8 cellular contexts compared by ENCODE assay signal in genomic region chr2:39696838-39697237, GRCh38. TPM values are rescaled to one million over a fixed set of nuclear protein-coding genes. Genes with fewer than 3 reads are reported as not detected.
A peak's percentile ranks its signal among the peaks of the same experiment; 100 is the strongest.
DNase-seq lines count a peak whose midpoint lies in the region; ATAC-seq and TF ChIP-seq lines count a peak whose summit lies in the region.

No MANE protein-coding gene starts in this region.

- RAD21 ChIA-PET in HCT116 (lab: Charles Lee; ENCODE audit: low non-redundant PET in 1 of 2, low total read pairs in 2 of 2, uncharacterized antibody in 2 of 2, unreplicated experiment in 2 of 2) = interaction anchor here in 1 of 2 experiments (1.0 kb wide), 1 partner anchor 317 kb away, joined by 3 read pairs; no protein-coding TSS in a partner anchor

- WGBS in H9 (ENCODE audit: extremely low coverage, insufficient read length, low lambda C conversion rate) = no CpG with 5 or more reads among the region's 1 CpG

- no peak overlapping the region for H2BK12ac ChIP-seq in H9 (ENCODE audit: insufficient read length, low read depth, low read length)

- H3K79me2 ChIP-seq in HCT116 (ENCODE audit: insufficient read depth, low read length) (no peaks in the 10 kb centered on the region), H9 (ENCODE audit: insufficient read depth, low read length) (no peaks in the 10 kb centered on the region)

- no peaks in the 10 kb centered on the region for H4K20me1 ChIP-seq in HCT116 (ENCODE audit: insufficient read depth)
- no peaks in the 10 kb centered on the region for H4K20me1 ChIP-seq in H9 (ENCODE audit: control insufficient read depth, insufficient read depth, insufficient read length)

- CTCF ChIA-PET in HCT116 (lab: Charles Lee) = interaction anchor here (0.9 to 3.2 kb wide), 3 partner anchors 9 to 749 kb away, joined by 3 to 20 read pairs (median 4); no protein-coding TSS in a partner anchor

- no peaks in the 10 kb centered on the region for H3K79me1 ChIP-seq in H9 (ENCODE audit: insufficient read depth, low read depth, low read length, poor library complexity, severe bottlenecking)

- H3K14ac ChIP-seq in H9 (ENCODE audit: insufficient read depth, low read length) = no peak overlapping the region

- H3K27ac Mint-ChIP-seq in glutamatergic neuron (ENCODE audit: unreplicated experiment) = peak overlapping the region; percentile 26
- no peak overlapping the region; a peak in 1 of 7 replicates for H3K27ac Mint-ChIP-seq in H9

- no peak overlapping the region for H4K8ac ChIP-seq in H9 (replicated peaks; ENCODE audit: insufficient read length, low read depth, low read length)

- H2AK5ac ChIP-seq in H9 (ENCODE audit: insufficient read length, low read length) = no peak overlapping the region

- H3K4me1 Mint-ChIP-seq in glutamatergic neuron (ENCODE audit: low read depth, unreplicated experiment) (peaks cover 15% of the 10 kb centered on the region), H9 (peaks cover 4 to 5% of the 10 kb centered on the region in 2 experiments)
- H3K4me1 Mint-ChIP-seq in activated T-cell treated with anti-CD3 and anti-CD28 coated beads, Interleukin-2, amount 50 U/mL, for 4 hours (ENCODE audit: low read depth) = no peaks in the 10 kb centered on the region

- no peak overlapping the region for H3K56ac ChIP-seq in H9 (ENCODE audit: insufficient read length, low read depth, low read length)

- no peak overlapping the region for H2BK15ac ChIP-seq in H9 (ENCODE audit: low read depth, low read length)

- H3K36me3 ChIP-seq in HCT116 (ENCODE audit: control insufficient read depth in 1 of 2, insufficient read depth in 2 of 2, low read length in 2 of 2) = no peaks in the 10 kb centered on the region
- H3K36me3 ChIP-seq in stomach smooth muscle (ENCODE audit: control insufficient read depth in 2 of 2, insufficient read depth in 2 of 2, low read length in 2 of 2) = no peaks in the 10 kb centered on the region

- H3K4me1 ChIP-seq in HCT116 (ENCODE audit: control insufficient read depth in 1 of 2, insufficient read depth in 2 of 2, low read length in 2 of 2) (no peaks in the 10 kb centered on the region), stomach smooth muscle (ENCODE audit: control insufficient read depth, insufficient read depth, low read length) (peaks cover 14% of the 10 kb centered on the region), H9 (ENCODE audit: insufficient read depth, low read length) (no peaks in the 10 kb centered on the region; the same call in 1 of the 2 replicates)

- H3K18ac ChIP-seq in H9 (ENCODE audit: insufficient read length, low read depth, low read length) = no peak overlapping the region

- H2BK20ac ChIP-seq in H9 (ENCODE audit: low read depth, low read length, poor library complexity, severe bottlenecking) = no peak overlapping the region

- H3K27me3 Mint-ChIP-seq in glutamatergic neuron (ENCODE audit: unreplicated experiment) = peaks cover 4% of the 10 kb centered on the region
- no peaks in the 10 kb centered on the region for H3K27me3 Mint-ChIP-seq in H9 (ENCODE audit: low read depth)
- H3K27me3 Mint-ChIP-seq in activated T-cell treated with anti-CD3 and anti-CD28 coated beads, Interleukin-2, amount 50 U/mL, for 4 hours (ENCODE audit: low read depth) = peaks cover 19% of the 10 kb centered on the region

- TF ChIP-seq CTCF in HCT116 (IDR thresholded peaks at IDR 0.05 in 2 of 3, conservative IDR thresholded peaks at IDR 0.05 in 1 of 3; ENCODE audit: borderline replicate concordance in 1 of 3, insufficient read depth in 1 of 3, low read depth in 2 of 3, low read length in 2 of 3) (peak; percentile 11 to 32 (median 23); a peak in 3 of 6 replicates), glutamatergic neuron (IDR thresholded peaks at IDR 0.05; ENCODE audit: partially characterized antibody, unreplicated experiment) (no peak), GM20000 (IDR thresholded peaks at IDR 0.05; ENCODE audit: extremely low read depth, missing control alignments) (no peak), H9 (conservative IDR thresholded peaks at IDR 0.05) (no peak)

- H3K4ac ChIP-seq in H9 (ENCODE audit: low read depth, low read length) = no peak overlapping the region

- H3K23ac ChIP-seq in H9 (ENCODE audit: insufficient read length, low read depth, low read length) = no peak overlapping the region

- no peak overlapping the region for H3K27ac ChIP-seq in HCT116 (ENCODE audit: low read depth, low read length)
- peak overlapping the region; percentile 37 for H3K27ac ChIP-seq in stomach smooth muscle (ENCODE audit: low read length)
- no peak overlapping the region for H3K27ac ChIP-seq in H9 (ENCODE audit: insufficient read length, low read depth, low read length)

- no peak overlapping the region for H3T11ph ChIP-seq in H9 (ENCODE audit: low read length)

- no peak overlapping the region for H3K4me2 ChIP-seq in HCT116 (ENCODE audit: low read length)
- H3K4me2 ChIP-seq in H9 (ENCODE audit: insufficient read depth, insufficient read length, low read length) = no peak overlapping the region

- TF ChIP-seq RAD21 in HCT116 (IDR thresholded peaks at IDR 0.05; ENCODE audit: low read depth) = peak; percentile 58

- peak; percentile 60; the same call in 1 of the 2 replicates for ATAC-seq in HCT116
- no peak for ATAC-seq in activated T-cell treated with anti-CD3 and anti-CD28 coated beads, Interleukin-2, amount 50 U/mL, for 4 hours

- peaks cover 4% of the 10 kb centered on the region for H3K9me3 Mint-ChIP-seq in glutamatergic neuron (ENCODE audit: unreplicated experiment)
- H3K9me3 Mint-ChIP-seq in H9 = peaks cover 19 to 21% of the 10 kb centered on the region in 2 experiments
- peaks cover 18% of the 10 kb centered on the region for H3K9me3 Mint-ChIP-seq in activated T-cell treated with anti-CD3 and anti-CD28 coated beads, Interleukin-2, amount 50 U/mL, for 4 hours

- POLR2A ChIA-PET in HCT116 (lab: Charles Lee) = no interaction called here

- H3K9me2 ChIP-seq in HCT116 (ENCODE audit: insufficient read depth) = no peaks in the 10 kb centered on the region

- no peak overlapping the region for H4K91ac ChIP-seq in H9 (ENCODE audit: insufficient read length, low read depth, low read length)

- no peaks in the 10 kb centered on the region for H3K23me2 ChIP-seq in H9 (ENCODE audit: insufficient read length, low read depth, low read length, poor library complexity, severe bottlenecking)

- peaks cover 13% of the 10 kb centered on the region for H3K36me3 Mint-ChIP-seq in glutamatergic neuron (ENCODE audit: unreplicated experiment)
- H3K36me3 Mint-ChIP-seq in H9 (ENCODE audit: insufficient read depth in 1 of 3, low read depth in 3 of 3) = peaks cover 14 to 22% (median 14%) of the 10 kb centered on the region in 3 experiments
- no peaks in the 10 kb centered on the region for H3K36me3 Mint-ChIP-seq in activated T-cell treated with anti-CD3 and anti-CD28 coated beads, Interleukin-2, amount 50 U/mL, for 4 hours (ENCODE audit: insufficient read depth)

- H3K4me3 Mint-ChIP-seq in glutamatergic neuron (ENCODE audit: unreplicated experiment) = no peak overlapping the region
- no peak overlapping the region for H3K4me3 Mint-ChIP-seq in H9
- no peak overlapping the region for H3K4me3 Mint-ChIP-seq in activated T-cell treated with anti-CD3 and anti-CD28 coated beads, Interleukin-2, amount 50 U/mL, for 4 hours

- intact Hi-C loops in HCT116 (cut with micrococcal nuclease) = loop anchor here (10.0 kb wide), 1 partner anchor 182 kb away; no protein-coding TSS in a partner anchor

- DNase-seq in HCT116 (ENCODE audit: low read depth, low spot score) = no peak
- peak; percentile 40 for DNase-seq in RKO (ENCODE audit: low spot score)
- no peak for DNase-seq in glutamatergic neuron
- no peak for DNase-seq in NK-92 (lab: John Stamatoyannopoulos, UW; ENCODE audit: unreplicated experiment)
- no peak for DNase-seq in GM20000 (ENCODE audit: low spot score)
- no peak for DNase-seq in H9
- DNase-seq in activated T-cell treated with anti-CD3 and anti-CD28 coated beads, Interleukin-2, amount 50 U/mL, for 4 hours = no peak

- H2BK5ac ChIP-seq in H9 (ENCODE audit: insufficient read length, low read length) = no peak overlapping the region

- H2AFZ ChIP-seq in HCT116 (ENCODE audit: low read depth, low read length, poor library complexity, severe bottlenecking) (no peak overlapping the region), H9 (ENCODE audit: low read length) (no peak overlapping the region)

- H4K5ac ChIP-seq in H9 (ENCODE audit: insufficient read length, low read depth, low read length) = no peak overlapping the region

- no peaks in the 10 kb centered on the region for H3K9me3 ChIP-seq in HCT116 (ENCODE audit: control insufficient read depth in 1 of 2, insufficient read depth in 1 of 2, low read depth in 1 of 2, low read length in 2 of 2)
- peaks cover 0 to 5% of the 10 kb centered on the region in 2 donors for H3K9me3 ChIP-seq in stomach smooth muscle (ENCODE audit: control insufficient read depth in 2 of 2, low read length in 2 of 2)
- no peaks in the 10 kb centered on the region for H3K9me3 ChIP-seq in H9 (ENCODE audit: control insufficient read depth, low read depth, low read length)

- no peak overlapping the region for H3K9ac ChIP-seq in HCT116 (ENCODE audit: low read length)
- H3K9ac ChIP-seq in stomach smooth muscle (ENCODE audit: low read length in 2 of 2) = no peak overlapping the region
- H3K9ac ChIP-seq in H9 (ENCODE audit: extremely low read depth, insufficient read length, low read length) = no peak overlapping the region

- BruUV-seq in HCT116 (replicated peaks; lab: Mats Ljungman, UMichigan) = no TSS peak

- H3K4me3 ChIP-seq in HCT116 (replicated peaks in 1 of 2; ENCODE audit: low read depth in 1 of 2, low read length in 2 of 2) (no peak overlapping the region), stomach smooth muscle (ENCODE audit: low read length in 2 of 2) (no peak overlapping the region)

- H3K27me3 ChIP-seq in HCT116 (ENCODE audit: insufficient read depth, low read length) (no peaks in the 10 kb centered on the region), stomach smooth muscle (ENCODE audit: control insufficient read depth in 1 of 2, insufficient read depth in 2 of 2, low read length in 2 of 2) (no peaks in the 10 kb centered on the region), H9 (ENCODE audit: insufficient read depth, low read length) (no peaks in the 10 kb centered on the region)

- H2BK120ac ChIP-seq in H9 (ENCODE audit: low read depth, low read length, poor library complexity, severe bottlenecking) = no peak overlapping the region

- no peak for TF ChIP-seq POLR2A in HCT116 (IDR thresholded peaks at IDR 0.05; ENCODE audit: borderline replicate concordance, extremely low read depth, insufficient read depth, insufficient read length)

TF ChIP-seq in HCT116, 20 proteins besides CTCF, POLR2A, EP300 and RAD21 (continues in another document):
- TF ChIP-seq SP1 (IDR thresholded peaks at IDR 0.05; ENCODE audit: low read depth) = no peak
- no peak for TF ChIP-seq EZH2phosphoT487 (IDR thresholded peaks at IDR 0.05; ENCODE audit: borderline replicate concordance)
- no peak for TF ChIP-seq ELF1 (IDR thresholded peaks at IDR 0.05; ENCODE audit: borderline replicate concordance, low read depth)

RNA-seq across cellular contexts. Expression of gene TMEM178A, which starts 31.1 kb away (rescaled TPM):
- total RNA-seq in HCT116 (2021; ENCODE audit: unreplicated experiment) = 1.3 TPM
- polyA plus RNA-seq in HCT116 (2012) = 1.1 and 1.6 TPM in 2 replicates
- 12.5 TPM for total RNA-seq in glutamatergic neuron (ENCODE audit: unreplicated experiment)
- total RNA-seq in H9 (2021) = 7.5 and 7.8 TPM in 2 replicates
- not detected for total RNA-seq in activated T-cell treated with anti-CD3 and anti-CD28 coated beads, Interleukin-2, amount 50 U/mL, for 4 hours

Comparison
In these comparisons a context has a peak if more than half of its experiments do, and no peak if none do; other contexts are left out.
1. CTCF ChIP-seq: peak in HCT116 (3 of 3); none in glutamatergic neuron (single experiment), GM20000 (single experiment) and H9 (single experiment).